18 cellular contexts compared by ENCODE assay signal in the genomic region with DNA sequence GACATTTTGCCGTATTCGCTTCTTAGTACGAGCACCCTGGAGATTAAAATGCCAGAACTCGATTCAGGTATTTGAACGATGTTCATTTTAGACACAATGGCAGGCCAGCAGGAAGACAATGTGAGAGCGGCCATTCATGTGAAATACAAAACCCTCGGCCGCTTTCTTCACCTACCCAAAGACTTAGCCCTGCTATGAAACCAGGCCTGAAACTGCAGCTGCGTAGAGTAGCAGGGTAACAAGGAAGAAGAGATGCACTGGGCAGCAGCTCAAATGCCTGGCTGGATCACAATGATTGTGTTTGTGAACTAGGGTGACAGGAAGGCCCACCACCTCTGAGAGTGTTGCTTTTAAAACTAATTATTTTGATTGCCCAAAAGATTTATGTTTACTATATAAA.
"Had no signal": no experiment of that assay in that cellular context is flagged by ENCODE, and none has a peak within 500 bp of the region (broad histone marks: within the 10 kb centered on the region; RNA-seq: fewer than 3 reads in every experiment).

No MANE protein-coding gene starts in this region.

- H3K36me3 ChIP-seq: transverse colon had no signal

- H3K9me3 Mint-ChIP-seq: activated B cell treated with CpG ODN at 0.5 μM for 24 hours; activated CD8-positive, alpha-beta T cell treated with anti-CD3 and anti-CD28 coated beads for 36 hours; activated naive CD4-positive, alpha-beta T cell treated with anti-CD3 and anti-CD28 coated beads, Interleukin-2, amount 50 U/mL, for 72 hours; central memory CD8-positive, alpha-beta T cell; stimulated activated naive B cell treated with anti-CD40 and anti-IgM and Interleukin-4, amounts not matched to agents 10 μg/mL and 1 μg/mL and 100 μg/mL, for 72 hours had no signal

- H3K9me3 ChIP-seq: right atrium auricular region, transverse colon had no signal

- H3K4me3 ChIP-seq: right atrium auricular region, transverse colon had no signal

- ATAC-seq: activated CD8-positive, alpha-beta T cell treated with anti-CD3 and anti-CD28 coated beads for 36 hours; activated naive CD4-positive, alpha-beta T cell treated with anti-CD3 and anti-CD28 coated beads, Interleukin-2, amount 50 U/mL, for 72 hours; stimulated activated naive B cell treated with anti-CD40 and anti-IgM and Interleukin-4, amounts not matched to agents 10 μg/mL and 1 μg/mL and 100 μg/mL, for 72 hours had no signal

- H3K27me3 Mint-ChIP-seq: activated B cell treated with CpG ODN at 0.5 μM for 24 hours had no signal

- H3K27ac Mint-ChIP-seq: activated B cell treated with CpG ODN at 0.5 μM for 24 hours; activated CD8-positive, alpha-beta T cell treated with anti-CD3 and anti-CD28 coated beads for 36 hours; activated naive CD4-positive, alpha-beta T cell treated with anti-CD3 and anti-CD28 coated beads, Interleukin-2, amount 50 U/mL, for 72 hours; stimulated activated naive B cell treated with anti-CD40 and anti-IgM and Interleukin-4, amounts not matched to agents 10 μg/mL and 1 μg/mL and 100 μg/mL, for 72 hours had no signal

- H3K4me3 Mint-ChIP-seq: activated B cell treated with CpG ODN at 0.5 μM for 24 hours; activated CD8-positive, alpha-beta T cell treated with anti-CD3 and anti-CD28 coated beads for 36 hours; central memory CD8-positive, alpha-beta T cell; stimulated activated naive B cell treated with anti-CD40 and anti-IgM and Interleukin-4, amounts not matched to agents 10 μg/mL and 1 μg/mL and 100 μg/mL, for 72 hours had no signal

- H3K4me1 Mint-ChIP-seq: central memory CD8-positive, alpha-beta T cell had no signal

- DNase-seq: activated B cell treated with CpG ODN at 0.5 μM for 24 hours; activated CD4-positive, alpha-beta T cell treated with anti-CD3 and anti-CD28 coated beads for 48 hours; activated CD8-positive, alpha-beta T cell treated with anti-CD3 and anti-CD28 coated beads for 36 hours; activated gamma-delta T cell; activated T-cell treated with anti-CD3 and anti-CD28 coated beads, Interleukin-2, amount 50 U/mL, for 48 hours; cortex of kidney; effector CD8-positive, alpha-beta T cell; foreskin fibroblast; glutamatergic neuron; kidney glomerular epithelial cell; stimulated activated CD4-positive, alpha-beta T cell treated with anti-CD3 and anti-CD28 coated beads, Interleukin-2, amount 100 ng/mL, for 48 hours; stimulated activated naive B cell treated with anti-CD40 and anti-IgM and Interleukin-4, amounts not matched to agents 10 μg/mL and 1 μg/mL and 100 μg/mL, for 72 hours; T-helper 2 cell; transverse colon had no signal

- H3K36me3 Mint-ChIP-seq: activated naive CD4-positive, alpha-beta T cell treated with anti-CD3 and anti-CD28 coated beads, Interleukin-2, amount 50 U/mL, for 72 hours; stimulated activated naive B cell treated with anti-CD40 and anti-IgM and Interleukin-4, amounts not matched to agents 10 μg/mL and 1 μg/mL and 100 μg/mL, for 72 hours had no signal

- H3K4me1 ChIP-seq: parathyroid adenoma had no signal

- H3K27me3 ChIP-seq: right atrium auricular region, transverse colon had no signal

- H3K27ac ChIP-seq: parathyroid adenoma, right atrium auricular region, transverse colon had no signal
